In genomic region chr1:233379869-233380438, GRCh38 we compare ENCODE assay signal across 20 cellular contexts. TPM values are rescaled to one million over a fixed set of nuclear protein-coding genes. Genes with fewer than 3 reads are reported as not detected.
DNase-seq lines count a peak whose midpoint lies in the region; ATAC-seq and TF ChIP-seq lines count a peak whose summit lies in the region.
"Had no signal": no experiment of that assay in that cellular context is flagged by ENCODE, and none has a peak within 500 bp of the region (broad histone marks: within the 10 kb centered on the region; RNA-seq: fewer than 3 reads in every experiment).

No MANE protein-coding gene starts in this region.

- peak; percentile 22 to 40 for DNase-seq in activated CD4-positive, alpha-beta T cell treated with anti-CD3 and anti-CD28 coated beads, Interleukin-2, amount 50 U/mL, for 48 hours
- no peak for DNase-seq in activated CD4-positive, alpha-beta T cell treated with anti-CD3 and anti-CD28 coated beads, Interleukin-2, amount 10 ng/mL, durations not matched to agents 24 days and 14 days
- DNase-seq in RPMI8226 (no peak), BE2C (no peak), medulla oblongata (ENCODE audit: extremely low spot score) (no peak), caudate nucleus (lab: John Stamatoyannopoulos, UW) (no peak)
- DNase-seq: 8988T; activated CD8-positive, alpha-beta memory T cell treated with anti-CD3 and anti-CD28 coated beads for 24 hours; amygdala; CD4-positive, alpha-beta T cell; cerebellar nuclear complex; left lung; MG63; NCI-H2029 treated with DMSO at 0.1 percent for 48 hours; NCI-H524 treated with DMSO at 0.1 percent for 48 hours; PC-3; sigmoid colon; stimulated activated CD4-positive, alpha-beta T cell treated with anti-CD3 and anti-CD28 coated beads, Interleukin-4, amount 100 ng/mL, for 24 hours had no signal

- peaks cover 2% of the 10 kb centered on the region for H3K4me1 Mint-ChIP-seq in activated CD4-positive, alpha-beta T cell treated with anti-CD3 and anti-CD28 coated beads, Interleukin-2, amount 10 ng/mL, durations not matched to agents 24 days and 14 days

- TF ChIP-seq CTCF in BE2C (IDR thresholded peaks at IDR 0.05; ENCODE audit: low read depth, low read length), result no peak

- no peaks in the 10 kb centered on the region; the same call in 1 of the 2 replicates for H3K27me3 ChIP-seq in BE2C
- H3K27me3 ChIP-seq: left lung, MG63, sigmoid colon had no signal

- peak; percentile 57 for ATAC-seq in HG02623 (IDR thresholded peaks at IDR 0.05; ENCODE audit: unreplicated experiment)
- peak; percentile 74 for ATAC-seq in HG03442 (IDR thresholded peaks at IDR 0.05; ENCODE audit: unreplicated experiment)
- ATAC-seq: left lung, PC-3 had no signal

- H3K4me3 Mint-ChIP-seq in activated CD4-positive, alpha-beta T cell treated with anti-CD3 and anti-CD28 coated beads, Interleukin-2, amount 10 ng/mL, durations not matched to agents 24 days and 14 days, result no peak overlapping the region
- H3K4me3 Mint-ChIP-seq: CD4-positive, alpha-beta T cell had no signal

- H3K27me3 Mint-ChIP-seq in activated CD4-positive, alpha-beta T cell treated with anti-CD3 and anti-CD28 coated beads, Interleukin-2, amount 10 ng/mL, durations not matched to agents 24 days and 14 days, result no peaks in the 10 kb centered on the region
- H3K27me3 Mint-ChIP-seq: CD4-positive, alpha-beta T cell had no signal

- no peak overlapping the region for H3K4me3 ChIP-seq in BE2C (ENCODE audit: low read depth, low read length)
- H3K4me3 ChIP-seq: left lung, MG63, sigmoid colon had no signal

- H3K36me3 Mint-ChIP-seq in activated CD4-positive, alpha-beta T cell treated with anti-CD3 and anti-CD28 coated beads, Interleukin-2, amount 10 ng/mL, durations not matched to agents 24 days and 14 days (ENCODE audit: low read depth), result no peaks in the 10 kb centered on the region

- H3K9me3 ChIP-seq in BE2C, result no peaks in the 10 kb centered on the region
- H3K9me3 ChIP-seq: left lung, sigmoid colon had no signal

- H3K36me3 ChIP-seq in BE2C, result no peaks in the 10 kb centered on the region
- H3K36me3 ChIP-seq: sigmoid colon had no signal

- H3K9me3 Mint-ChIP-seq in activated CD4-positive, alpha-beta T cell treated with anti-CD3 and anti-CD28 coated beads, Interleukin-2, amount 10 ng/mL, durations not matched to agents 24 days and 14 days, result no peaks in the 10 kb centered on the region
- H3K9me3 Mint-ChIP-seq: CD4-positive, alpha-beta T cell had no signal

- H3K27ac Mint-ChIP-seq in activated CD4-positive, alpha-beta T cell treated with anti-CD3 and anti-CD28 coated beads, Interleukin-2, amount 10 ng/mL, durations not matched to agents 24 days and 14 days, result no peak overlapping the region
- H3K27ac Mint-ChIP-seq: CD4-positive, alpha-beta T cell had no signal

- H3K27ac ChIP-seq in caudate nucleus (ENCODE audit: low read depth, low read length), result no peak overlapping the region
- H3K27ac ChIP-seq: left lung, sigmoid colon had no signal

- intact Hi-C loops in activated CD4-positive, alpha-beta T cell treated with anti-CD3 and anti-CD28 coated beads, Interleukin-2, amount 10 ng/mL, durations not matched to agents 24 days and 14 days (cut with micrococcal nuclease), result no loop called here

- no peaks in the 10 kb centered on the region for H3K4me1 ChIP-seq in BE2C
- H3K4me1 ChIP-seq: left lung, sigmoid colon had no signal

RNA-seq across cellular contexts. Expression of gene MAP3K21, which starts 52.4 kb away (rescaled TPM):
- 1.5 and 1.6 TPM in 2 replicates for total RNA-seq in activated CD4-positive, alpha-beta T cell treated with anti-CD3 and anti-CD28 coated beads, Interleukin-2, amount 10 ng/mL, durations not matched to agents 24 days and 14 days
- polyA plus RNA-seq in BE2C (2012; ENCODE audit: insufficient read depth, insufficient read length, low read depth), result not detected

Comparison
In these comparisons a context has a peak if more than half of its experiments do, and no peak if none do; other contexts are left out.
1. DNase-seq: peak in activated CD4-positive, alpha-beta T cell treated with anti-CD3 and anti-CD28 coated beads, Interleukin-2, amount 50 U/mL, for 48 hours (2 of 2); none in activated CD4-positive, alpha-beta T cell treated with anti-CD3 and anti-CD28 coated beads, Interleukin-2, amount 10 ng/mL, durations not matched to agents 24 days and 14 days (single experiment), RPMI8226 (single experiment), BE2C (single experiment), medulla oblongata (single experiment) and caudate nucleus (0 of 61).